ENCODE assay signal across 8 cellular contexts in the genomic region with DNA sequence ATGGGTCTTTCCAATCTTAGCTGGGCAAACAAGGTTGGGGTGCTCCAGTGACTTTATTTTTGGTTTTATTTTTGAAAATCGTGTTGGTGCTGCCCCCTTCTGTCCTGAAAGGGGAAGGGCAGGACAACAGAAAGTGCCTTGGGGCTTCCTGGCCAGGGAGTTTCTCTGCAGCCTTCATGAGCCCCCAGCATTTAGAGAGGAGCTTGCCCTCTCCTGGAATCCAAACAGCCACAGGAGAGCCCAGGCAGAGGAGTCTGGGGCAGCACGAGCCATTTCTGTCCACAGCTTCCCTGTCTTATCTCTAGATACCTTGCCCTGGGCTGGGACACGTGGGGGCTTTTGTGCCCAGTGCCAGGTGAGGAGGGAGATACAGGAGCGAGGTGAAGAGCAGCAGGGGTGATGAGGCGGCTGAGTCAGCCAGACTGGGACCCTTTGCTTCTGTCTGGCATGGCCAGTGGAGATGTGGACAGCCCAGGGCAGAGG. TPM values are rescaled to one million over a fixed set of nuclear protein-coding genes. Genes with fewer than 3 reads are reported as not detected.
DNase-seq lines count a peak whose midpoint lies in the region; ATAC-seq and TF ChIP-seq lines count a peak whose summit lies in the region.

No MANE protein-coding gene starts in this region.

- H3K9ac ChIP-seq in smooth muscle cell (ENCODE audit: low read depth) = no peak overlapping the region

- no peak overlapping the region for H3K4me2 ChIP-seq in smooth muscle cell

- H3K27ac ChIP-seq in AG04450 (ENCODE audit: low read depth, low read length) (peak overlapping the region; percentile 21), cardiac muscle cell (no peak overlapping the region), smooth muscle cell (ENCODE audit: low read depth) (no peak overlapping the region)

- H3K4me1 ChIP-seq in cardiac muscle cell (ENCODE audit: low read depth) (no peaks in the 10 kb centered on the region), smooth muscle cell (ENCODE audit: low read depth) (no peaks in the 10 kb centered on the region)

- H3K9me3 ChIP-seq in AG04450 (ENCODE audit: control insufficient read depth, insufficient read depth, low read length) (no peaks in the 10 kb centered on the region; the same call in 1 of the 2 replicates), cardiac muscle cell (ENCODE audit: low read depth) (no peaks in the 10 kb centered on the region), smooth muscle cell (replicated peaks; ENCODE audit: low read depth) (no peaks in the 10 kb centered on the region)

- no peaks in the 10 kb centered on the region for H3F3A ChIP-seq in smooth muscle cell (ENCODE audit: low read depth)

- TF ChIP-seq CTCF in AG04450 (IDR thresholded peaks at IDR 0.05; ENCODE audit: low read depth, low read length) = peak; percentile 85
- peak; percentile 80 for TF ChIP-seq CTCF in GM12872 (IDR thresholded peaks at IDR 0.05; ENCODE audit: insufficient read depth, low read depth, low read length)
- TF ChIP-seq CTCF in cardiac muscle cell (IDR thresholded peaks at IDR 0.05; ENCODE audit: low read depth, low read length) = peak; percentile 76
- TF ChIP-seq CTCF in smooth muscle cell (IDR thresholded peaks at IDR 0.05; ENCODE audit: borderline replicate concordance, insufficient read depth, poor library complexity, severe bottlenecking) = peak; percentile 80

- H3K79me2 ChIP-seq in smooth muscle cell (ENCODE audit: low read depth) = no peaks in the 10 kb centered on the region

- DNase-seq in AG04450 (ENCODE audit: low read depth, low spot score) (no peak), NCI-H69 (lab: John Stamatoyannopoulos, UW) (peak; percentile 48), cardiac muscle cell (ENCODE audit: low read depth in 1 of 2, low spot score in 1 of 2) (peak; percentile 40 to 69), smooth muscle cell (lab: John Stamatoyannopoulos, UW; ENCODE audit: unreplicated experiment) (no peak)
- peak; percentile 33 for DNase-seq in activated naive CD4-positive, alpha-beta T cell treated with Interleukin-2 at 50 U/mL for 16 hours

- H3K36me3 ChIP-seq in cardiac muscle cell (no peaks in the 10 kb centered on the region), smooth muscle cell (ENCODE audit: low read depth) (no peaks in the 10 kb centered on the region)

- CTCF ChIA-PET in AG04450 (lab: Charles Lee) = interaction anchor here (0.6 to 2.7 kb wide), 29 partner anchors 9 to 326 kb away, joined by 3 to 33 read pairs (median 4); a partner anchor contains a TSS

- no peak overlapping the region for H2AFZ ChIP-seq in smooth muscle cell (ENCODE audit: low read depth)

- POLR2A ChIA-PET in AG04450 (lab: Yijun Ruan, JAX) = interaction anchor here (1.0 to 1.2 kb wide), 2 partner anchors 167 to 169 kb away, joined by 3 to 4 read pairs; no protein-coding TSS in a partner anchor

- H4K20me1 ChIP-seq in smooth muscle cell (ENCODE audit: low read depth) = peaks cover 7% of the 10 kb centered on the region

- ATAC-seq in GM21825 (IDR thresholded peaks at IDR 0.05; ENCODE audit: unreplicated experiment) (no peak), GM19455 (IDR thresholded peaks at IDR 0.05; ENCODE audit: unreplicated experiment) (no peak)

- H3K4me3 ChIP-seq in AG04450 (ENCODE audit: low read depth, low read length) (no peak overlapping the region), cardiac muscle cell (no peak overlapping the region), smooth muscle cell (no peak overlapping the region)

- no peaks in the 10 kb centered on the region for H3K27me3 ChIP-seq in AG04450 (ENCODE audit: control insufficient read depth, insufficient read depth, low read length)
- H3K27me3 ChIP-seq in cardiac muscle cell = no peaks in the 10 kb centered on the region
- H3K27me3 ChIP-seq in smooth muscle cell (ENCODE audit: low read depth) = no peaks in the 10 kb centered on the region

- 38% methylated on average over 5 of the region's 5 CpGs for WGBS in smooth muscle cell (ENCODE audit: low lambda C conversion rate)

RNA-seq across cellular contexts. Expression of a gene that starts 4.4 kb away (rescaled TPM):
- polyA plus RNA-seq in AG04450 (2011; rRNA removed) = 45.3 and 58.7 TPM in 2 replicates
- 47.5 and 69.1 TPM in 2 replicates for polyA minus RNA-seq in AG04450 (2011; rRNA and poly(A)+ RNA removed)
- total RNA-seq in cardiac muscle cell = 18.4 and 32.4 TPM in 2 replicates
- polyA plus RNA-seq in cardiac muscle cell = 12.2 and 14.3 TPM in 2 replicates
- total RNA-seq in smooth muscle cell = 18.5 and 21.1 TPM in 2 replicates
- polyA plus RNA-seq in smooth muscle cell = 8.7 and 9.8 TPM in 2 replicates

RNA-seq across cellular contexts. Expression of a gene that starts 15.3 kb away (rescaled TPM):
- polyA plus RNA-seq in AG04450 (2011; rRNA removed) (0.25 and 0.36 TPM in 2 replicates), cardiac muscle cell (1.5 and 4.1 TPM in 2 replicates), smooth muscle cell (0.21 and 2.3 TPM in 2 replicates)
- polyA minus RNA-seq in AG04450 (2011; rRNA and poly(A)+ RNA removed) = not detected in 2 replicates
- total RNA-seq in cardiac muscle cell (0.95 and 8.9 TPM in 2 replicates), smooth muscle cell (not detected in 2 replicates)

RNA-seq across cellular contexts. Expression of a gene that starts 16.7 kb away (rescaled TPM):
- polyA plus RNA-seq in AG04450 (2011; rRNA removed) = 22.3 and 25.3 TPM in 2 replicates
- polyA minus RNA-seq in AG04450 (2011; rRNA and poly(A)+ RNA removed) = 37.0 and 43.2 TPM in 2 replicates
- total RNA-seq in cardiac muscle cell = 32.0 and 35.5 TPM in 2 replicates
- 14.0 and 27.2 TPM in 2 replicates for polyA plus RNA-seq in cardiac muscle cell
- total RNA-seq in smooth muscle cell = 26.5 and 51.0 TPM in 2 replicates
- polyA plus RNA-seq in smooth muscle cell = 12.4 and 25.4 TPM in 2 replicates

RNA-seq across cellular contexts. Expression of a gene that starts 21.2 kb away (rescaled TPM):
- polyA plus RNA-seq in AG04450 (2011; rRNA removed) (617 and 795 TPM in 2 replicates), cardiac muscle cell (1.5 and 3.4 TPM in 2 replicates), smooth muscle cell (78.7 and 83.8 TPM in 2 replicates)
- 179 and 240 TPM in 2 replicates for polyA minus RNA-seq in AG04450 (2011; rRNA and poly(A)+ RNA removed)
- total RNA-seq in cardiac muscle cell (2.4 and 3.6 TPM in 2 replicates), smooth muscle cell (51.2 and 58.9 TPM in 2 replicates)

RNA-seq across cellular contexts. Expression of a gene that starts 52.9 kb away (rescaled TPM):
- polyA plus RNA-seq in AG04450 (2011; rRNA removed) (406 and 458 TPM in 2 replicates), cardiac muscle cell (7.3 and 9.3 TPM in 2 replicates), smooth muscle cell (61.1 and 69.2 TPM in 2 replicates)
- polyA minus RNA-seq in AG04450 (2011; rRNA and poly(A)+ RNA removed) = 153 TPM in 2 replicates
- total RNA-seq in cardiac muscle cell (3.0 and 5.0 TPM in 2 replicates), smooth muscle cell (38.5 and 65.7 TPM in 2 replicates)

Comparison
In these comparisons a context has a peak if more than half of its experiments do, and no peak if none do; other contexts are left out.
1. DNase-seq: peak in NCI-H69 (single experiment), activated naive CD4-positive, alpha-beta T cell treated with Interleukin-2 at 50 U/mL for 16 hours (single experiment) and cardiac muscle cell (2 of 2); none in AG04450 (single experiment) and smooth muscle cell (single experiment).
2. Peak in every context shown above with its lines, with median percentiles within 50 percentile points of each other: CTCF ChIP-seq.